ENCODE assay signal across 8 cellular contexts in the genomic region with DNA sequence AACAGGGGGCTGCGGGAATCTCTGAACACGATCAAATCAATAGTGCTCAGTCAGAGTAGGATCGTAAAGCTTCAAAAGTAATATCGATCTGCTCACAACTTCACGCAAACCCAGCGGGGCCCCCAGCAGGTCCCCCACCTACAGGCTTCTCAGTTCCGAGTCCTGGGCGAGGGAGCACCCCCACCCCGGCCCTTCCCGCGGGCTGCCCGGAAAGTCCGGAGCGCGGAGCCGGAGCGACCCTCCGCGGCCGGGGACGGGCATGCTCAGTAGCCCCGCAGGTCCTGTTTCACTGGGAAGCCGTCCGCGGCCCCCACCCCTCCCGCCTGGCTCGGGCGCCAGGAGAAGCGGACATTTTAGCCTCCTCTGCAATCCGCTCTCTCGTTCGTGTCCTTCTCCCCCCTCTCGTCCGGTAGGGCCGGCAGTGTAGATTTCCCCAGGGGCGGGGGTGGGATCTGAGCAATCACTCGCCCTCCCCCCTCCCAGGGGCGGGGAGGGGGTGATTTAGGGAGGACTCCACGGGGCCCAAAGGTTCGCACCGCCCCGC. TPM values are rescaled to one million over a fixed set of nuclear protein-coding genes. Genes with fewer than 3 reads are reported as not detected.
DNase-seq lines count a peak whose midpoint lies in the region; FAIRE-seq and TF ChIP-seq lines count a peak whose summit lies in the region.

No MANE protein-coding gene starts in this region.

- peak overlapping the region; percentile 66 for H3K9ac ChIP-seq in OCI-LY1 (ENCODE audit: low read length)

- H3K36me3 ChIP-seq in OCI-LY1 (ENCODE audit: insufficient read depth, low read length) (no peaks in the 10 kb centered on the region), muscle layer of duodenum (ENCODE audit: control insufficient read depth in 1 of 2, insufficient read depth in 2 of 2, low read length in 2 of 2) (peaks cover 0 to 6% of the 10 kb centered on the region in 2 donors)

- H3K4me3 ChIP-seq in OCI-LY1 (ENCODE audit: low read depth, low read length, poor library complexity, severe bottlenecking): peak overlapping the region; percentile 68
- peak overlapping the region; percentile 69 for H3K4me3 ChIP-seq in fibroblast of mammary gland (ENCODE audit: control insufficient read depth, low read depth, low read length)
- H3K4me3 ChIP-seq in muscle layer of duodenum (ENCODE audit: low read depth in 1 of 2, low read length in 2 of 2): peak overlapping the region; percentile 66 to 81

- H2AFZ ChIP-seq in OCI-LY1 (ENCODE audit: low read length): no peak overlapping the region

- peak overlapping the region; percentile 58 for H3K27ac Mint-ChIP-seq in activated T-helper 1 cell treated with anti-CD3 and anti-CD28 coated beads, Interleukin-12 subunit alpha, Interleukin-12 subunit beta, Interleukin-2, Interleukin-4 antibody, amounts not matched to agents 30 ng/mL and 10 ng/mL and 1 ng/mL, durations not matched to agents 14 hours and 24 hours and 36 hours

- peaks cover 27% of the 10 kb centered on the region for H3K4me1 Mint-ChIP-seq in activated T-helper 1 cell treated with anti-CD3 and anti-CD28 coated beads, Interleukin-12 subunit alpha, Interleukin-12 subunit beta, Interleukin-2, Interleukin-4 antibody, amounts not matched to agents 30 ng/mL and 10 ng/mL and 1 ng/mL, durations not matched to agents 14 hours and 24 hours and 36 hours (ENCODE audit: low read depth)

- H3K4me3 Mint-ChIP-seq in activated T-helper 1 cell treated with anti-CD3 and anti-CD28 coated beads, Interleukin-12 subunit alpha, Interleukin-12 subunit beta, Interleukin-2, Interleukin-4 antibody, amounts not matched to agents 30 ng/mL and 10 ng/mL and 1 ng/mL, durations not matched to agents 14 hours and 24 hours and 36 hours: peak overlapping the region; percentile 87

- no peaks in the 10 kb centered on the region for H3K79me2 ChIP-seq in OCI-LY1 (ENCODE audit: insufficient read depth, low read length)

- H3K27ac ChIP-seq in OCI-LY1 (ENCODE audit: low read depth, low read length, poor library complexity, severe bottlenecking): peak overlapping the region; percentile 91
- peak overlapping the region; percentile 87 for H3K27ac ChIP-seq in muscle layer of duodenum (ENCODE audit: low read length)

- no peak for FAIRE-seq in GM19239 (lab: Jason Lieb, UNC)

- no peaks in the 10 kb centered on the region for H4K20me1 ChIP-seq in OCI-LY1 (ENCODE audit: insufficient read depth, low read length)

- H3F3A ChIP-seq in OCI-LY1 (ENCODE audit: insufficient read depth, low read length): peaks cover 11% of the 10 kb centered on the region

- H3K4me2 ChIP-seq in OCI-LY1 (ENCODE audit: low read length): peak overlapping the region; percentile 86

- H3K27me3 ChIP-seq in OCI-LY1 (ENCODE audit: insufficient read depth, low read length): no peaks in the 10 kb centered on the region
- H3K27me3 ChIP-seq in muscle layer of duodenum (ENCODE audit: low read depth, low read length): no peaks in the 10 kb centered on the region

- H3K4me1 ChIP-seq in OCI-LY1 (ENCODE audit: insufficient read depth, low read length, severe bottlenecking) (peaks cover 38% of the 10 kb centered on the region), muscle layer of duodenum (ENCODE audit: control insufficient read depth in 1 of 2, insufficient read depth in 2 of 2, low read length in 2 of 2) (peaks cover 5% of the 10 kb centered on the region in 2 donors)

- H3K9me3 Mint-ChIP-seq in activated T-helper 1 cell treated with anti-CD3 and anti-CD28 coated beads, Interleukin-12 subunit alpha, Interleukin-12 subunit beta, Interleukin-2, Interleukin-4 antibody, amounts not matched to agents 30 ng/mL and 10 ng/mL and 1 ng/mL, durations not matched to agents 14 hours and 24 hours and 36 hours: no peaks in the 10 kb centered on the region

- no peak for TF ChIP-seq CTCF in OCI-LY1 (IDR thresholded peaks at IDR 0.05; ENCODE audit: low read length)
- no peak for TF ChIP-seq CTCF in fibroblast of mammary gland (conservative IDR thresholded peaks at IDR 0.05; ENCODE audit: control insufficient read depth, insufficient read depth, low read depth, low read length)

- H3K27me3 Mint-ChIP-seq in activated T-helper 1 cell treated with anti-CD3 and anti-CD28 coated beads, Interleukin-12 subunit alpha, Interleukin-12 subunit beta, Interleukin-2, Interleukin-4 antibody, amounts not matched to agents 30 ng/mL and 10 ng/mL and 1 ng/mL, durations not matched to agents 14 hours and 24 hours and 36 hours (ENCODE audit: insufficient read depth): peaks cover 42% of the 10 kb centered on the region

- DNase-seq in Ammon's horn (ENCODE audit: low spot score) (peak; percentile 72), GM19239 (ENCODE audit: insufficient read length, low spot score) (peak; percentile 65), HuH-7 (ENCODE audit: low spot score) (peak; percentile 94), fibroblast of mammary gland (ENCODE audit: low read depth) (peak; percentile 79), stromal cell of bone marrow (ENCODE audit: low read depth) (peak; percentile 79)
- peak; percentile 25 for DNase-seq in activated T-helper 1 cell treated with anti-CD3 and anti-CD28 coated beads, Interleukin-12 subunit alpha, Interleukin-12 subunit beta, Interleukin-2, Interleukin-4 antibody, amounts not matched to agents 30 ng/mL and 10 ng/mL and 1 ng/mL, durations not matched to agents 14 hours and 24 hours and 36 hours (ENCODE audit: low spot score)

- peaks cover 2% of the 10 kb centered on the region for H3K36me3 Mint-ChIP-seq in activated T-helper 1 cell treated with anti-CD3 and anti-CD28 coated beads, Interleukin-12 subunit alpha, Interleukin-12 subunit beta, Interleukin-2, Interleukin-4 antibody, amounts not matched to agents 30 ng/mL and 10 ng/mL and 1 ng/mL, durations not matched to agents 14 hours and 24 hours and 36 hours (ENCODE audit: low read depth)

- H3K9me2 ChIP-seq in OCI-LY1 (ENCODE audit: low read depth, low read length): no peaks in the 10 kb centered on the region

- no peaks in the 10 kb centered on the region for H3K9me3 ChIP-seq in OCI-LY1 (ENCODE audit: low read length)
- no peaks in the 10 kb centered on the region for H3K9me3 ChIP-seq in muscle layer of duodenum (ENCODE audit: control insufficient read depth in 1 of 2, low read length in 2 of 2)

- intact Hi-C loops in activated T-helper 1 cell treated with anti-CD3 and anti-CD28 coated beads, Interleukin-12 subunit alpha, Interleukin-12 subunit beta, Interleukin-2, Interleukin-4 antibody, amounts not matched to agents 30 ng/mL and 10 ng/mL and 1 ng/mL, durations not matched to agents 14 hours and 24 hours and 36 hours (cut with micrococcal nuclease): loop anchor here (1.0 to 10.0 kb wide), 5 partner anchors 171 to 1962 kb away; partner anchors contain the start of genes AFTPH, ETAA1 and RAB1A

RNA-seq across cellular contexts. Expression of gene SPRED2, which starts 3.3 kb away (rescaled TPM):
- total RNA-seq in activated T-helper 1 cell treated with anti-CD3 and anti-CD28 coated beads, Interleukin-12 subunit alpha, Interleukin-12 subunit beta, Interleukin-2, Interleukin-4 antibody, amounts not matched to agents 30 ng/mL and 10 ng/mL and 1 ng/mL, durations not matched to agents 14 hours and 24 hours and 36 hours: 8.5 and 9.4 TPM in 2 replicates

Comparison
In these comparisons a context has a peak if more than half of its experiments do, and no peak if none do; other contexts are left out.
1. Peak in every context shown above with its lines: DNase-seq, H3K4me3 ChIP-seq and H3K27ac ChIP-seq.
2. DNase-seq: peak in every context shown above with its lines; median percentile 94 in HuH-7; 79 in fibroblast of mammary gland; 79 in stromal cell of bone marrow; 72 in Ammon's horn; 65 in GM19239; 25 in activated T-helper 1 cell treated with anti-CD3 and anti-CD28 coated beads, Interleukin-12 subunit alpha, Interleukin-12 subunit beta, Interleukin-2, Interleukin-4 antibody, amounts not matched to agents 30 ng/mL and 10 ng/mL and 1 ng/mL, durations not matched to agents 14 hours and 24 hours and 36 hours.